Comparison of ENCODE assay signal across 17 cellular contexts in genomic region chr11:882593-882992, GRCh38. TPM values are rescaled to one million over a fixed set of nuclear protein-coding genes. Genes with fewer than 3 reads are reported as not detected.
DNase-seq lines count a peak whose midpoint lies in the region; ATAC-seq lines count a peak whose summit lies in the region.
"Had no signal": no experiment of that assay in that cellular context is flagged by ENCODE, and none has a peak within 500 bp of the region (broad histone marks: within the 10 kb centered on the region; RNA-seq: fewer than 3 reads in every experiment).

No MANE protein-coding gene starts in this region.

- peaks cover 21% of the 10 kb centered on the region for H3K36me3 Mint-ChIP-seq in memory B cell
- H3K36me3 Mint-ChIP-seq in naive thymus-derived CD8-positive, alpha-beta T cell: peaks cover 0 to 31% (median 6%) of the 10 kb centered on the region in 3 donors

- peak overlapping the region; percentile 10 for H3K27ac Mint-ChIP-seq in memory B cell
- peak overlapping the region in 2 of 10 donors; percentile 0 to 82 for H3K27ac Mint-ChIP-seq in naive thymus-derived CD8-positive, alpha-beta T cell

- POLR2A ChIA-PET in naive thymus-derived CD8-positive, alpha-beta T cell (lab: Charles Lee): no interaction called here

- H3K36me3 ChIP-seq in KOPT-K1 (ENCODE audit: insufficient read depth, low read length): peaks cover 77% of the 10 kb centered on the region

- H3K27me3 Mint-ChIP-seq in memory B cell: no peaks in the 10 kb centered on the region
- no peaks in the 10 kb centered on the region for H3K27me3 Mint-ChIP-seq in naive thymus-derived CD8-positive, alpha-beta T cell
- H3K27me3 Mint-ChIP-seq: CD8-positive, alpha-beta memory T cell had no signal

- no peaks in the 10 kb centered on the region for H3K4me1 Mint-ChIP-seq in memory B cell
- H3K4me1 Mint-ChIP-seq in naive thymus-derived CD8-positive, alpha-beta T cell: peaks cover 0 to 8% (median 1%) of the 10 kb centered on the region in 4 donors
- H3K4me1 Mint-ChIP-seq: CD8-positive, alpha-beta memory T cell had no signal

- no peaks in the 10 kb centered on the region for H3K9me3 ChIP-seq in KOPT-K1 (ENCODE audit: insufficient read depth, low read length, poor library complexity, severe bottlenecking)
- H3K9me3 ChIP-seq: BLaER1 treated with 17β-estradiol and CSF1 and Interleukin-3, amounts not matched to agents 10 nM and 100 nM had no signal

- peak; percentile 52 for DNase-seq in AG08395 (ENCODE audit: low spot score)
- DNase-seq in astrocyte of the hippocampus (ENCODE audit: low read depth, low spot score): peak; percentile 36
- no peak for DNase-seq in memory B cell (ENCODE audit: low spot score in 2 of 2)
- DNase-seq in stimulated activated CD8-positive, alpha-beta memory T cell treated with anti-CD3 and anti-CD28 coated beads, Interleukin-4, amount 100 ng/mL, for 48 hours: no peak
- DNase-seq in naive thymus-derived CD8-positive, alpha-beta T cell: no peak
- DNase-seq: CD8-positive, alpha-beta memory T cell; DND-41; GOT3; KBM-7; NCI-H1048; NCI-H1436 treated with DMSO at 0.1 percent for 48 hours; NCI-H2081; NCI-H748 treated with DMSO at 0.1 percent for 48 hours; OCI-M1 had no signal

- no peaks in the 10 kb centered on the region for H3K9me3 Mint-ChIP-seq in memory B cell
- no peaks in the 10 kb centered on the region for H3K9me3 Mint-ChIP-seq in naive thymus-derived CD8-positive, alpha-beta T cell
- H3K9me3 Mint-ChIP-seq: CD8-positive, alpha-beta memory T cell had no signal

- H3K4me3 Mint-ChIP-seq in memory B cell: no peak overlapping the region
- H3K4me3 Mint-ChIP-seq in naive thymus-derived CD8-positive, alpha-beta T cell: no peak overlapping the region
- H3K4me3 Mint-ChIP-seq: CD8-positive, alpha-beta memory T cell had no signal

- H3K27ac ChIP-seq in KOPT-K1 (ENCODE audit: low read depth, low read length, poor library complexity, severe bottlenecking): peak overlapping the region; percentile 7
- H3K27ac ChIP-seq: BLaER1 treated with 17β-estradiol and CSF1 and Interleukin-3, amounts not matched to agents 10 nM and 100 nM had no signal

- ATAC-seq in memory B cell (ENCODE audit: low read depth) (no peak), HG02798 (IDR thresholded peaks at IDR 0.05; ENCODE audit: poor library complexity, unreplicated experiment) (no peak)
- ATAC-seq in naive thymus-derived CD8-positive, alpha-beta T cell: no peak

RNA-seq across cellular contexts. Expression of gene CHID1, which starts 28.0 kb away (rescaled TPM):
- total RNA-seq in naive thymus-derived CD8-positive, alpha-beta T cell: 10 to 100 TPM; 54.6 to 55.8 TPM
- polyA plus RNA-seq in naive thymus-derived CD8-positive, alpha-beta T cell: 10 to 100 TPM; 50.2 to 61.5 (median 54.7) TPM

RNA-seq across cellular contexts. Expression of gene TSPAN4, which starts 39.9 kb away (rescaled TPM):
- 1 to 10 TPM; 6.0 to 8.9 TPM for total RNA-seq in naive thymus-derived CD8-positive, alpha-beta T cell
- 10 to 100 TPM in 1 of 3 donors, 1 to 10 TPM in 2; 7.2 to 12.8 (median 8.3) TPM for polyA plus RNA-seq in naive thymus-derived CD8-positive, alpha-beta T cell

RNA-seq across cellular contexts. Expression of gene POLR2L, which starts 40.3 kb away (rescaled TPM):
- total RNA-seq in naive thymus-derived CD8-positive, alpha-beta T cell: 10 to 100 TPM; 50.3 to 50.6 TPM
- polyA plus RNA-seq in naive thymus-derived CD8-positive, alpha-beta T cell: 100 to 1,000 TPM in 1 of 3 donors, 10 to 100 TPM in 2; 96.5 to 102 (median 99.7) TPM

RNA-seq across cellular contexts. Expression of gene AP2A2, which starts 43.1 kb away (rescaled TPM):
- 10 to 100 TPM; 77.8 to 80.8 TPM for total RNA-seq in naive thymus-derived CD8-positive, alpha-beta T cell
- 10 to 100 TPM in 2 of 3 donors, 1 to 10 TPM in 1; 8.2 to 13.9 (median 11.6) TPM for polyA plus RNA-seq in naive thymus-derived CD8-positive, alpha-beta T cell

RNA-seq across cellular contexts. Expression of gene CD151, which starts 49.8 kb away (rescaled TPM):
- total RNA-seq in naive thymus-derived CD8-positive, alpha-beta T cell: 10 to 100 TPM; 20.8 to 24.3 TPM
- polyA plus RNA-seq in naive thymus-derived CD8-positive, alpha-beta T cell: 10 to 100 TPM in 2 of 3 donors, 1 to 10 TPM in 1; 9.4 to 11.2 (median 10.2) TPM

Comparison
In these comparisons a context has a peak if more than half of its experiments do, and no peak if none do; other contexts are left out.
1. DNase-seq: peak in AG08395 (single experiment) and astrocyte of the hippocampus (single experiment); none in memory B cell (0 of 2), stimulated activated CD8-positive, alpha-beta memory T cell treated with anti-CD3 and anti-CD28 coated beads, Interleukin-4, amount 100 ng/mL, for 48 hours (single experiment) and naive thymus-derived CD8-positive, alpha-beta T cell (0 of 10).